1 cellular context compared by ENCODE assay signal in the genomic region with DNA sequence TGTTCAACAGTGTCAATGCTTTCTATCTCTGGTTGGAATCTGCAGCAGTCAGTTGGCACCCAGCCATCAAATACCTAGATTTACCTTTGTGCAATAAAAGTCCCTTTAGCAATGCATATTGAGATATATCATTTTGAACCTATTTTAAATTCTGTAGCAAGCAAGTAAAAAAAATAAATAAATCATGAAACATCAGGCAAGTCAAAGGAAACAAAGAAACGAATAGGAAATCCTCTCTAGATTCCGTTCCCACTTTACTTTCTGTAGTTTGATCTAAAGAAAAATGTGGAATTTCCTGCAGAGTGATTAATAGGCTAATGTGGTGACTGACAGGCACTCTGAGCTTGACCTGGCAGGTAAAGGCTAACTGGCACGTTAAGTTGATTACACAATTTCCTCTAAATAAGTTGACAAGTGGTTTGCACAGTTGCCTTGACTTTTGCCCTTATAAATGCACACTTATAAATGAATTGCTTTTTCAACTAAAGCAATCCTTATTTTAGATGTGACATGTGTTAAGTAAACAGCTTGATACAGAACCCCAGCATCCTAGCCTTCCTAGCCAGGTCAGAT.
TF ChIP-seq lines count a peak whose summit lies in the region.

No MANE protein-coding gene starts in this region.

TF ChIP-seq in HepG2, 621 proteins besides CTCF, POLR2A, EP300 and RAD21 (continued from another document and continues in another):
- TF ChIP-seq, protein P1, sequence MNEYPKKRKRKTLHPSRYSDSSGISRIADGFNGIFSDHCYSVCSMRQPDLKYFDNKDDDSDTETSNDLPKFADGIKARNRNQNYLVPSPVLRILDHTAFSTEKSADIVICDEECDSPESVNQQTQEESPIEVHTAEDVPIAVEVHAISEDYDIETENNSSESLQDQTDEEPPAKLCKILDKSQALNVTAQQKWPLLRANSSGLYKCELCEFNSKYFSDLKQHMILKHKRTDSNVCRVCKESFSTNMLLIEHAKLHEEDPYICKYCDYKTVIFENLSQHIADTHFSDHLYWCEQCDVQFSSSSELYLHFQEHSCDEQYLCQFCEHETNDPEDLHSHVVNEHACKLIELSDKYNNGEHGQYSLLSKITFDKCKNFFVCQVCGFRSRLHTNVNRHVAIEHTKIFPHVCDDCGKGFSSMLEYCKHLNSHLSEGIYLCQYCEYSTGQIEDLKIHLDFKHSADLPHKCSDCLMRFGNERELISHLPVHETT (CRISPR knock-in tag; conservative IDR thresholded peaks at IDR 0.05): no peak
- TF ChIP-seq BHLHE40 (IDR thresholded peaks at IDR 0.05; ENCODE audit: low read length) (no peak), ZBTB38 (CRISPR knock-in tag; IDR thresholded peaks at IDR 0.05) (no peak), ZNF543 (CRISPR knock-in tag; IDR thresholded peaks at IDR 0.05) (no peak), ZNF614 (CRISPR knock-in tag; IDR thresholded peaks at IDR 0.05; ENCODE audit: borderline replicate concordance) (no peak; the same call in 1 of the 2 replicates), MLLT10 (CRISPR knock-in tag; IDR thresholded peaks at IDR 0.05) (no peak), TARDBP (CRISPR knock-in tag; IDR thresholded peaks at IDR 0.05) (no peak), ASH2L (IDR thresholded peaks at IDR 0.05; ENCODE audit: insufficient read length, low read depth, low read length) (peak; percentile 63), ZNF326 (CRISPR knock-in tag; IDR thresholded peaks at IDR 0.05; ENCODE audit: borderline replicate concordance) (no peak), ZMAT3 (CRISPR knock-in tag; conservative IDR thresholded peaks at IDR 0.05) (no peak), NFE2L2 (IDR thresholded peaks at IDR 0.05; ENCODE audit: low read length) (no peak), NFKBIZ (CRISPR knock-in tag; IDR thresholded peaks at IDR 0.05) (peak; percentile 68; the same call in 1 of the 2 replicates), KLF6 (CRISPR knock-in tag; IDR thresholded peaks at IDR 0.05) (peak; percentile 42; the same call in 1 of the 2 replicates), ZNF557 (CRISPR knock-in tag; IDR thresholded peaks at IDR 0.05) (no peak), TSC22D2 (CRISPR knock-in tag; IDR thresholded peaks at IDR 0.05; ENCODE audit: borderline replicate concordance) (no peak), SOX5 (CRISPR knock-in tag; IDR thresholded peaks at IDR 0.05; ENCODE audit: borderline replicate concordance) (peak; percentile 76; the same call in 1 of the 2 replicates), ZNF101 (CRISPR knock-in tag; IDR thresholded peaks at IDR 0.05; ENCODE audit: borderline replicate concordance, low read depth) (no peak), ZNF431 (CRISPR knock-in tag; IDR thresholded peaks at IDR 0.05; ENCODE audit: borderline replicate concordance, low read depth) (no peak), KMT2B (CRISPR knock-in tag; IDR thresholded peaks at IDR 0.05) (no peak), ZNF558 (CRISPR knock-in tag; IDR thresholded peaks at IDR 0.05; ENCODE audit: borderline replicate concordance) (no peak), ZEB1 (IDR thresholded peaks at IDR 0.05; ENCODE audit: insufficient replicate concordance, low read depth) (peak; percentile 80), SRF (IDR thresholded peaks at IDR 0.05; ENCODE audit: low read depth, low read length) (no peak), SRY (CRISPR knock-in tag; IDR thresholded peaks at IDR 0.05) (no peak), MEIS2 (CRISPR knock-in tag; IDR thresholded peaks at IDR 0.05) (peak; percentile 99), ZNF510 (CRISPR knock-in tag; IDR thresholded peaks at IDR 0.05; ENCODE audit: low read depth) (no peak), CBX5 (CRISPR knock-in tag; IDR thresholded peaks at IDR 0.05; ENCODE audit: borderline replicate concordance) (no peak), ZNF674 (CRISPR knock-in tag; IDR thresholded peaks at IDR 0.05; ENCODE audit: low read depth) (no peak), HOXA5 (CRISPR knock-in tag; IDR thresholded peaks at IDR 0.05) (peak; percentile 96)
- TF ChIP-seq, protein P2, sequence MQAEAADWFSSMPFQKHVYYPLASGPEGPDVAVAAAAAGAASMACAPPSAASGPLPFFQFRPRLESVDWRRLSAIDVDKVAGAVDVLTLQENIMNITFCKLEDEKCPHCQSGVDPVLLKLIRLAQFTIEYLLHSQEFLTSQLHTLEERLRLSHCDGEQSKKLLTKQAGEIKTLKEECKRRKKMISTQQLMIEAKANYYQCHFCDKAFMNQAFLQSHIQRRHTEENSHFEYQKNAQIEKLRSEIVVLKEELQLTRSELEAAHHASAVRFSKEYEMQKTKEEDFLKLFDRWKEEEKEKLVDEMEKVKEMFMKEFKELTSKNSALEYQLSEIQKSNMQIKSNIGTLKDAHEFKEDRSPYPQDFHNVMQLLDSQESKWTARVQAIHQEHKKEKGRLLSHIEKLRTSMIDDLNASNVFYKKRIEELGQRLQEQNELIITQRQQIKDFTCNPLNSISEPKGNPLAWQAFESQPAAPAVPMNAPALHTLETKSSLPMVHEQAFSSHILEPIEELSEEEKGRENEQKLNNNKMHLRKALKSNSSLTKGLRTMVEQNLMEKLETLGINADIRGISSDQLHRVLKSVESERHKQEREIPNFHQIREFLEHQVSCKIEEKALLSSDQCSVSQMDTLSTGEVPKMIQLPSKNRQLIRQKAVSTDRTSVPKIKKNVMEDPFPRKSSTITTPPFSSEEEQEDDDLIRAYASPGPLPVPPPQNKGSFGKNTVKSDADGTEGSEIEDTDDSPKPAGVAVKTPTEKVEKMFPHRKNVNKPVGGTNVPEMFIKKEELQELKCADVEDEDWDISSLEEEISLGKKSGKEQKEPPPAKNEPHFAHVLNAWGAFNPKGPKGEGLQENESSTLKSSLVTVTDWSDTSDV (CRISPR knock-in tag; IDR thresholded peaks at IDR 0.05): no peak
- TF ChIP-seq, protein P3, sequence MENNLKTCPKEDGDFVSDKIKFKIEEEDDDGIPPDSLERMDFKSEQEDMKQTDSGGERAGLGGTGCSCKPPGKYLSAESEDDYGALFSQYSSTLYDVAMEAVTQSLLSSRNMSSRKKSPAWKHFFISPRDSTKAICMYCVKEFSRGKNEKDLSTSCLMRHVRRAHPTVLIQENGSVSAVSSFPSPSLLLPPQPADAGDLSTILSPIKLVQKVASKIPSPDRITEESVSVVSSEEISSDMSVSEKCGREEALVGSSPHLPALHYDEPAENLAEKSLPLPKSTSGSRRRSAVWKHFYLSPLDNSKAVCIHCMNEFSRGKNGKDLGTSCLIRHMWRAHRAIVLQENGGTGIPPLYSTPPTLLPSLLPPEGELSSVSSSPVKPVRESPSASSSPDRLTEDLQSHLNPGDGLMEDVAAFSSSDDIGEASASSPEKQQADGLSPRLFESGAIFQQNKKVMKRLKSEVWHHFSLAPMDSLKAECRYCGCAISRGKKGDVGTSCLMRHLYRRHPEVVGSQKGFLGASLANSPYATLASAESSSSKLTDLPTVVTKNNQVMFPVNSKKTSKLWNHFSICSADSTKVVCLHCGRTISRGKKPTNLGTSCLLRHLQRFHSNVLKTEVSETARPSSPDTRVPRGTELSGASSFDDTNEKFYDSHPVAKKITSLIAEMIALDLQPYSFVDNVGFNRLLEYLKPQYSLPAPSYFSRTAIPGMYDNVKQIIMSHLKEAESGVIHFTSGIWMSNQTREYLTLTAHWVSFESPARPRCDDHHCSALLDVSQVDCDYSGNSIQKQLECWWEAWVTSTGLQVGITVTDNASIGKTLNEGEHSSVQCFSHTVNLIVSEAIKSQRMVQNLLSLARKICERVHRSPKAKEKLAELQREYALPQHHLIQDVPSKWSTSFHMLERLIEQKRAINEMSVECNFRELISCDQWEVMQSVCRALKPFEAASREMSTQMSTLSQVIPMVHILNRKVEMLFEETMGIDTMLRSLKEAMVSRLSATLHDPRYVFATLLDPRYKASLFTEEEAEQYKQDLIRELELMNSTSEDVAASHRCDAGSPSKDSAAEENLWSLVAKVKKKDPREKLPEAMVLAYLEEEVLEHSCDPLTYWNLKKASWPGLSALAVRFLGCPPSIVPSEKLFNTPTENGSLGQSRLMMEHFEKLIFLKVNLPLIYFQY (CRISPR knock-in tag; IDR thresholded peaks at IDR 0.05; ENCODE audit: borderline replicate concordance): no peak
- TF ChIP-seq, protein P4, sequence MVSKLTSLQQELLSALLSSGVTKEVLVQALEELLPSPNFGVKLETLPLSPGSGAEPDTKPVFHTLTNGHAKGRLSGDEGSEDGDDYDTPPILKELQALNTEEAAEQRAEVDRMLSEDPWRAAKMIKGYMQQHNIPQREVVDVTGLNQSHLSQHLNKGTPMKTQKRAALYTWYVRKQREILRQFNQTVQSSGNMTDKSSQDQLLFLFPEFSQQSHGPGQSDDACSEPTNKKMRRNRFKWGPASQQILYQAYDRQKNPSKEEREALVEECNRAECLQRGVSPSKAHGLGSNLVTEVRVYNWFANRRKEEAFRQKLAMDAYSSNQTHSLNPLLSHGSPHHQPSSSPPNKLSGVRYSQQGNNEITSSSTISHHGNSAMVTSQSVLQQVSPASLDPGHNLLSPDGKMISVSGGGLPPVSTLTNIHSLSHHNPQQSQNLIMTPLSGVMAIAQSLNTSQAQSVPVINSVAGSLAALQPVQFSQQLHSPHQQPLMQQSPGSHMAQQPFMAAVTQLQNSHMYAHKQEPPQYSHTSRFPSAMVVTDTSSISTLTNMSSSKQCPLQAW (CRISPR knock-in tag; IDR thresholded peaks at IDR 0.05): peak; percentile 60; the same call in 1 of the 2 replicates
- TF ChIP-seq, protein P5, sequence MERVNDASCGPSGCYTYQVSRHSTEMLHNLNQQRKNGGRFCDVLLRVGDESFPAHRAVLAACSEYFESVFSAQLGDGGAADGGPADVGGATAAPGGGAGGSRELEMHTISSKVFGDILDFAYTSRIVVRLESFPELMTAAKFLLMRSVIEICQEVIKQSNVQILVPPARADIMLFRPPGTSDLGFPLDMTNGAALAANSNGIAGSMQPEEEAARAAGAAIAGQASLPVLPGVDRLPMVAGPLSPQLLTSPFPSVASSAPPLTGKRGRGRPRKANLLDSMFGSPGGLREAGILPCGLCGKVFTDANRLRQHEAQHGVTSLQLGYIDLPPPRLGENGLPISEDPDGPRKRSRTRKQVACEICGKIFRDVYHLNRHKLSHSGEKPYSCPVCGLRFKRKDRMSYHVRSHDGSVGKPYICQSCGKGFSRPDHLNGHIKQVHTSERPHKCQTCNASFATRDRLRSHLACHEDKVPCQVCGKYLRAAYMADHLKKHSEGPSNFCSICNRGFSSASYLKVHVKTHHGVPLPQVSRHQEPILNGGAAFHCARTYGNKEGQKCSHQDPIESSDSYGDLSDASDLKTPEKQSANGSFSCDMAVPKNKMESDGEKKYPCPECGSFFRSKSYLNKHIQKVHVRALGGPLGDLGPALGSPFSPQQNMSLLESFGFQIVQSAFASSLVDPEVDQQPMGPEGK (CRISPR knock-in tag; IDR thresholded peaks at IDR 0.05): peak; percentile 11; the same call in 1 of the 2 replicates
- TF ChIP-seq, protein P6, sequence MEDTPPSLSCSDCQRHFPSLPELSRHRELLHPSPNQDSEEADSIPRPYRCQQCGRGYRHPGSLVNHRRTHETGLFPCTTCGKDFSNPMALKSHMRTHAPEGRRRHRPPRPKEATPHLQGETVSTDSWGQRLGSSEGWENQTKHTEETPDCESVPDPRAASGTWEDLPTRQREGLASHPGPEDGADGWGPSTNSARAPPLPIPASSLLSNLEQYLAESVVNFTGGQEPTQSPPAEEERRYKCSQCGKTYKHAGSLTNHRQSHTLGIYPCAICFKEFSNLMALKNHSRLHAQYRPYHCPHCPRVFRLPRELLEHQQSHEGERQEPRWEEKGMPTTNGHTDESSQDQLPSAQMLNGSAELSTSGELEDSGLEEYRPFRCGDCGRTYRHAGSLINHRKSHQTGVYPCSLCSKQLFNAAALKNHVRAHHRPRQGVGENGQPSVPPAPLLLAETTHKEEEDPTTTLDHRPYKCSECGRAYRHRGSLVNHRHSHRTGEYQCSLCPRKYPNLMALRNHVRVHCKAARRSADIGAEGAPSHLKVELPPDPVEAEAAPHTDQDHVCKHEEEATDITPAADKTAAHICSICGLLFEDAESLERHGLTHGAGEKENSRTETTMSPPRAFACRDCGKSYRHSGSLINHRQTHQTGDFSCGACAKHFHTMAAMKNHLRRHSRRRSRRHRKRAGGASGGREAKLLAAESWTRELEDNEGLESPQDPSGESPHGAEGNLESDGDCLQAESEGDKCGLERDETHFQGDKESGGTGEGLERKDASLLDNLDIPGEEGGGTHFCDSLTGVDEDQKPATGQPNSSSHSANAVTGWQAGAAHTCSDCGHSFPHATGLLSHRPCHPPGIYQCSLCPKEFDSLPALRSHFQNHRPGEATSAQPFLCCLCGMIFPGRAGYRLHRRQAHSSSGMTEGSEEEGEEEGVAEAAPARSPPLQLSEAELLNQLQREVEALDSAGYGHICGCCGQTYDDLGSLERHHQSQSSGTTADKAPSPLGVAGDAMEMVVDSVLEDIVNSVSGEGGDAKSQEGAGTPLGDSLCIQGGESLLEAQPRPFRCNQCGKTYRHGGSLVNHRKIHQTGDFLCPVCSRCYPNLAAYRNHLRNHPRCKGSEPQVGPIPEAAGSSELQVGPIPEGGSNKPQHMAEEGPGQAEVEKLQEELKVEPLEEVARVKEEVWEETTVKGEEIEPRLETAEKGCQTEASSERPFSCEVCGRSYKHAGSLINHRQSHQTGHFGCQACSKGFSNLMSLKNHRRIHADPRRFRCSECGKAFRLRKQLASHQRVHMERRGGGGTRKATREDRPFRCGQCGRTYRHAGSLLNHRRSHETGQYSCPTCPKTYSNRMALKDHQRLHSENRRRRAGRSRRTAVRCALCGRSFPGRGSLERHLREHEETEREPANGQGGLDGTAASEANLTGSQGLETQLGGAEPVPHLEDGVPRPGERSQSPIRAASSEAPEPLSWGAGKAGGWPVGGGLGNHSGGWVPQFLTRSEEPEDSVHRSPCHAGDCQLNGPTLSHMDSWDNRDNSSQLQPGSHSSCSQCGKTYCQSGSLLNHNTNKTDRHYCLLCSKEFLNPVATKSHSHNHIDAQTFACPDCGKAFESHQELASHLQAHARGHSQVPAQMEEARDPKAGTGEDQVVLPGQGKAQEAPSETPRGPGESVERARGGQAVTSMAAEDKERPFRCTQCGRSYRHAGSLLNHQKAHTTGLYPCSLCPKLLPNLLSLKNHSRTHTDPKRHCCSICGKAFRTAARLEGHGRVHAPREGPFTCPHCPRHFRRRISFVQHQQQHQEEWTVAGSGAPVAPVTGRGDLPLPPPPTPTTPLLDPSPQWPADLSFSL (CRISPR knock-in tag; IDR thresholded peaks at IDR 0.05): no peak
